Comparison of ENCODE assay signal across 10 cellular contexts in the genomic region with DNA sequence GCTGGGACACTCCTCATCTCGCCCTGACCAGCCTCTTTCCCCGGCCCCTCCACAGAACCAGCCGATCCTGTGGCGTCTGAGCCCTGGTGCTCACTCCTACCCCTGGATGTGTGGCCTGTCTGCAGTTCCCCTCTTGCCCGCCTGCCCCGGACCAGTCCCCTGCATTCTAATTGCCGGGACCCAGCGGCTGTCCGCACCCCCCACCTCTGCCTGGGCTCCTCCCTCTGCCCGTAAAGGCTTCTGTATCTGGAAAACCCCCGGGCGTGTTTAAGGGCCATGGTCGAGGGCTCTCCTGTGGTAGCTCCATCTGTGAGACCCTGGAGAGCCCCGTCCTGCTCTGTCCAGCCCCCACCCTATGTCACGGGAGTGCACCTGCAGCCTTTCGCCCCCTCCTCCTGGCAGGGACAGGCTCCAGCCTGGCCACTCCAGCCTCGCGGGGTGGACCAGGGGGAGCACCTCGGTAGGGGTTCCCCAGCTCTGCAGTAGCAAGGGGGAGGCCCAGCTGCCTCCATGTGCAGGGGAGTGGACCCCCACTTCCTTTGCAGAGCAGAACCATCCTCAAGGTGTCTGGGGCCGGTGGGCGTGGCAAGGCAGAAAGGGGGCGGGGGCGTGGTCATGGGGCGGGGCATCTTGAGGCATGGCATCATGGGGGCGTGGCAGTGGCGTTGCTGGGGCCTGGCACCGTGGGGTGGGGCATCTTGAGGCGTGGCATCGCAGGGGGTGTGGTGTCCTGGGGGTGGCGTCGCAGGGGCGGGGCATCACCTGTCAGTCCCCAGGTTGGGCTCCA.
DNase-seq lines count a peak whose midpoint lies in the region; ATAC-seq and TF ChIP-seq lines count a peak whose summit lies in the region.
"Had no signal": no experiment of that assay in that cellular context is flagged by ENCODE, and none has a peak within 500 bp of the region (broad histone marks: within the 10 kb centered on the region; RNA-seq: fewer than 3 reads in every experiment).

No MANE protein-coding gene starts in this region.

- peak overlapping the region; percentile 24; the same call in 1 of the 2 replicates for H3K4me2 ChIP-seq in OCI-LY1 (ENCODE audit: low read length)

- no peaks in the 10 kb centered on the region for H3K9me3 ChIP-seq in heart left ventricle
- H3K9me3 ChIP-seq in OCI-LY1 (ENCODE audit: low read length): no peaks in the 10 kb centered on the region
- H3K9me3 ChIP-seq in aorta (ENCODE audit: control insufficient read depth, low read length): no peaks in the 10 kb centered on the region

- intact Hi-C loops in heart left ventricle (cut with DNase I): no loop called here
- intact Hi-C loops in left ventricle myocardium superior (cut with micrococcal nuclease): no loop called here
- intact Hi-C loops in aorta (cut with DNase I): no loop called here

- H3K27ac ChIP-seq in heart left ventricle (no peak overlapping the region), OCI-LY1 (ENCODE audit: low read depth, low read length, poor library complexity, severe bottlenecking) (no peak overlapping the region), aorta (ENCODE audit: low read depth in 1 of 2, low read length in 2 of 2) (no peak overlapping the region)

- H2AFZ ChIP-seq in OCI-LY1 (ENCODE audit: low read length): no peak overlapping the region

- DNase-seq in heart left ventricle: peak in 3 of 5 donors; percentile 6 to 49 (median 14)
- DNase-seq in left ventricle myocardium superior: no peak
- DNase-seq in left lobe of liver (ENCODE audit: low spot score): peak; percentile 40
- peak; percentile 32 to 67 for DNase-seq in aorta
- DNase-seq in cerebellar cortex (ENCODE audit: low spot score): no peak
- DNase-seq in T-helper 9 cell: no peak
- DNase-seq: EL, NCI-H1105 treated with DMSO at 0.1 percent for 48 hours had no signal

- no peak for ATAC-seq in heart left ventricle
- no peak for ATAC-seq in left ventricle myocardium superior
- no peak for ATAC-seq in left lobe of liver
- no peak for ATAC-seq in aorta (ENCODE audit: low FRiP score)
- no peak for ATAC-seq in GM18868 (IDR thresholded peaks at IDR 0.05; ENCODE audit: unreplicated experiment)

- H3K4me1 ChIP-seq in heart left ventricle: no peaks in the 10 kb centered on the region
- peaks cover 8% of the 10 kb centered on the region for H3K4me1 ChIP-seq in OCI-LY1 (ENCODE audit: insufficient read depth, low read length, severe bottlenecking)
- H3K4me1 ChIP-seq in aorta (ENCODE audit: control insufficient read depth in 1 of 2, insufficient read depth in 2 of 2, low read length in 2 of 2): no peaks in the 10 kb centered on the region

- H3K79me2 ChIP-seq in OCI-LY1 (ENCODE audit: insufficient read depth, low read length): no peaks in the 10 kb centered on the region

- H3F3A ChIP-seq in OCI-LY1 (ENCODE audit: insufficient read depth, low read length): no peaks in the 10 kb centered on the region

- H3K4me3 ChIP-seq in heart left ventricle: no peak overlapping the region
- no peak overlapping the region for H3K4me3 ChIP-seq in OCI-LY1 (ENCODE audit: low read depth, low read length, poor library complexity, severe bottlenecking)
- no peak overlapping the region for H3K4me3 ChIP-seq in aorta (ENCODE audit: low read length in 2 of 2)

- H3K27me3 ChIP-seq in heart left ventricle (peaks cover 0 to 4% (median 0%) of the 10 kb centered on the region in 9 donors), OCI-LY1 (ENCODE audit: insufficient read depth, low read length) (peaks cover 13% of the 10 kb centered on the region; the same call in 1 of the 2 replicates), aorta (ENCODE audit: control insufficient read depth in 1 of 2, insufficient read depth in 2 of 2, low read length in 1 of 2) (no peaks in the 10 kb centered on the region)

- no peaks in the 10 kb centered on the region for H4K20me1 ChIP-seq in OCI-LY1 (ENCODE audit: insufficient read depth, low read length)

- WGBS in heart left ventricle, 4 donors: 81 to 87% (median 84%) methylated on average over 29 to 32 of the region's 32 CpGs
- 80 to 83% methylated on average over 32 of the region's 32 CpGs for WGBS in aorta, 2 donors

- H3K9me2 ChIP-seq in OCI-LY1 (ENCODE audit: low read depth, low read length): no peaks in the 10 kb centered on the region

- no peak for TF ChIP-seq POLR2A in heart left ventricle (IDR thresholded peaks at IDR 0.05)

- TF ChIP-seq CTCF in heart left ventricle (IDR thresholded peaks at IDR 0.05) (no peak), OCI-LY1 (IDR thresholded peaks at IDR 0.05; ENCODE audit: low read length) (no peak)

- H3K36me3 ChIP-seq in heart left ventricle: no peaks in the 10 kb centered on the region
- H3K36me3 ChIP-seq in OCI-LY1 (ENCODE audit: insufficient read depth, low read length): no peaks in the 10 kb centered on the region
- no peaks in the 10 kb centered on the region for H3K36me3 ChIP-seq in aorta (ENCODE audit: control insufficient read depth in 1 of 2, insufficient read depth in 2 of 2, low read length in 1 of 2)

- H3K9ac ChIP-seq in OCI-LY1 (ENCODE audit: low read length): no peak overlapping the region

Comparison
In these comparisons a context has a peak if more than half of its experiments do, and no peak if none do; other contexts are left out.
1. DNase-seq: peak in heart left ventricle (3 of 5), left lobe of liver (single experiment) and aorta (2 of 2); none in left ventricle myocardium superior (single experiment), cerebellar cortex (single experiment) and T-helper 9 cell (single experiment).